In the genomic region with DNA sequence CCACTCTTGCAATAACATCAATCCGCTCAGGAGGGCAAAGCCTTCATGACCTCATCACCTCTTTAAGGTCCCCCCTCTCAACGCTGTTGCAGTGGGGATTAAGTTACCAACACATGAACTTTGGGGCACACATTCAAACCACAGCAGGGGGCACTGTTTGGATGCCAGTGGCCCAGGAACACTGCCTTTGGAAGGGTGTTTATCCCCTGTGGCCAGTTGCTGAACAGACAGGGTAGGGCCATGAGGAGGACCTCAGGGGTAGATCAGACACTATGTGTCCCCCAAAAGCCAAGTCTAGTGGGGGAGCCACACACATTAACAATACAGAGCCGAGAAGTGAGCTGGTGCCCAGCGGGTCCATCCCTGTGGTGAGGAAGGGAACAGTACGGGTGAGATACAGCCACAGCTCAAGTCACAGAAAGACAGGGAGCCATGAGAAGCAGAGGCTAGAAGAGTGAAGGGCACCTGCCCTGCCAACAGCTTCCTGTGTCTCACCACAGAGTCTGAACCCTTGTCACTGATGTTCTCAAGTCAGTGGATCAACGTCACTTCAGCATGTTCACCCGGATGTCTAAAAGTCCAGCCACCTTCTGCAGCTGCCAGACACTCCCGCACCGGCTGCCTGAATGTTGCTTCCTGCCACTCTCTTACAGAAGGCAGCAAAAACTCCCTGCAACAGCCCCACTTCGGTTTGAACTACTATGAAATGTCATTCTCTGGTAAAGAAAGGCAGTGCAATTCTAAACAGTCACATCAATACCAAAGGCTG, we compare ENCODE assay signal across 8 cellular contexts. TPM values are rescaled to one million over a fixed set of nuclear protein-coding genes. Genes with fewer than 3 reads are reported as not detected.
DNase-seq lines count a peak whose midpoint lies in the region; TF ChIP-seq lines count a peak whose summit lies in the region.

No MANE protein-coding gene starts in this region.

- peak; percentile 7 for DNase-seq in NCI-H510A treated with DMSO at 0.1 percent for 48 hours (lab: John Stamatoyannopoulos, UW)
- DNase-seq in NCI-H510A (lab: John Stamatoyannopoulos, UW) = no peak
- peak; percentile 77 to 86 for DNase-seq in Kasumi-1 (lab: John Stamatoyannopoulos, UW)
- peak; percentile 25 for DNase-seq in activated T-cell treated with anti-CD3 and anti-CD28 coated beads for 48 hours (ENCODE audit: low read depth)
- peak; percentile 33 to 75 for DNase-seq in lung microvascular endothelial cell (ENCODE audit: low read depth in 2 of 2)
- no peak for DNase-seq in SW480 (ENCODE audit: low spot score)
- no peak for DNase-seq in HEK293T (ENCODE audit: extremely low spot score)
- DNase-seq in NCI-H2227 treated with DMSO at 0.1 percent for 48 hours (lab: John Stamatoyannopoulos, UW) = no peak

- POLR2A ChIA-PET in HEK293T (lab: Yijun Ruan, JAX) = no interaction called here

- CTCF ChIA-PET in HEK293T (lab: Yijun Ruan, JAX) = interaction anchor here (0.6 kb wide), 1 partner anchor 166 kb away, joined by 3 read pairs; no protein-coding TSS in a partner anchor

TF ChIP-seq in HEK293T, 16 proteins besides CTCF, POLR2A, EP300 and RAD21:
- no peak for TF ChIP-seq FOXM1 (IDR thresholded peaks at IDR 0.05; ENCODE audit: borderline replicate concordance)
- TF ChIP-seq LEF1 (IDR thresholded peaks at IDR 0.05; ENCODE audit: borderline replicate concordance) = no peak
- TF ChIP-seq ZNF384 (IDR thresholded peaks at IDR 0.05) = no peak
- TF ChIP-seq HDGF (IDR thresholded peaks at IDR 0.05; ENCODE audit: borderline replicate concordance) = no peak
- TF ChIP-seq FOXK2 (IDR thresholded peaks at IDR 0.05) = no peak
- no peak for TF ChIP-seq ELF4 (IDR thresholded peaks at IDR 0.05)
TF ChIP-seq in HEK293T: peak in this region for 0.

RNA-seq across cellular contexts. Expression of gene MXD4, which starts 19.9 kb away (rescaled TPM):
- 48.2 and 56.2 TPM in 2 replicates for total RNA-seq in lung microvascular endothelial cell

RNA-seq across cellular contexts. Expression of gene HAUS3, which starts 39.8 kb away (rescaled TPM):
- 4.6 and 6.7 TPM in 2 replicates for total RNA-seq in lung microvascular endothelial cell

RNA-seq across cellular contexts. Expression of gene POLN, which starts 39.8 kb away (rescaled TPM):
- 1.3 and 3.4 TPM in 2 replicates for total RNA-seq in lung microvascular endothelial cell

Comparison
In these comparisons a context has a peak if more than half of its experiments do, and no peak if none do; other contexts are left out.
1. DNase-seq: peak in NCI-H510A treated with DMSO at 0.1 percent for 48 hours (single experiment), Kasumi-1 (2 of 2), activated T-cell treated with anti-CD3 and anti-CD28 coated beads for 48 hours (single experiment) and lung microvascular endothelial cell (2 of 2); none in NCI-H510A (single experiment), SW480 (single experiment), HEK293T (single experiment) and NCI-H2227 treated with DMSO at 0.1 percent for 48 hours (single experiment).